In genomic region chrX:109638158-109638557, GRCh38 we compare ENCODE assay signal across 27 cellular contexts. TPM values are rescaled to one million over a fixed set of nuclear protein-coding genes. Genes with fewer than 3 reads are reported as not detected.
"Had no signal": no experiment of that assay in that cellular context is flagged by ENCODE, and none has a peak within 500 bp of the region (broad histone marks: within the 10 kb centered on the region; RNA-seq: fewer than 3 reads in every experiment).

No MANE protein-coding gene starts in this region.

- H3K27me3 Mint-ChIP-seq: effector memory CD8-positive, alpha-beta T cell; naive B cell had no signal

- ATAC-seq: effector memory CD8-positive, alpha-beta T cell; heart right ventricle; left cardiac atrium; left lung; mucosa of descending colon; sciatic nerve; stimulated activated effector memory CD8-positive, alpha-beta T cell treated with anti-CD3 and anti-CD28 coated beads, Interleukin-12 subunit alpha, Interleukin-12 subunit beta, amount 100 ng/mL, for 72 hours had no signal

- DNase-seq: effector memory CD8-positive, alpha-beta T cell; erythroblast; esophagus squamous epithelium; foreskin melanocyte; glutamatergic neuron; heart right ventricle; hippocampal formation; left cardiac atrium; left lung; mesenchymal stem cell; mucosa of descending colon; naive B cell; nephron progenitor cell; nucleus accumbens; stimulated activated CD4-positive, alpha-beta T cell treated with anti-CD3 and anti-CD28 coated beads, Interleukin-12 subunit alpha, Interleukin-12 subunit beta, amount 100 ng/mL, for 4 hours; stimulated activated CD4-positive, alpha-beta T cell treated with anti-CD3 and anti-CD28 coated beads, Interleukin-1b, Interleukin-23, amount 100 ng/mL, for 48 hours; stimulated activated CD4-positive, alpha-beta T cell treated with anti-CD3 and anti-CD28 coated beads, Interleukin-4, amount 100 ng/mL, for 24 hours; stimulated activated naive CD4-positive, alpha-beta T cell treated with Interleukin-2 at 50 U/mL for 16 hours; stomach; thyroid gland; trophoblast cell had no signal

- H3K4me3 Mint-ChIP-seq: effector memory CD8-positive, alpha-beta T cell; mesothelial cell of epicardium; naive B cell; nephron progenitor cell; stimulated activated effector memory CD8-positive, alpha-beta T cell treated with anti-CD3 and anti-CD28 coated beads, Interleukin-12 subunit alpha, Interleukin-12 subunit beta, amount 100 ng/mL, for 72 hours had no signal

- H3K36me3 Mint-ChIP-seq: mesothelial cell of epicardium, naive B cell had no signal

- H3K9me3 Mint-ChIP-seq: effector memory CD8-positive, alpha-beta T cell; naive B cell; nephron progenitor cell; stimulated activated effector memory CD8-positive, alpha-beta T cell treated with anti-CD3 and anti-CD28 coated beads, Interleukin-12 subunit alpha, Interleukin-12 subunit beta, amount 100 ng/mL, for 72 hours had no signal

- H3K27ac Mint-ChIP-seq: effector memory CD8-positive, alpha-beta T cell; mesothelial cell of epicardium; stimulated activated effector memory CD8-positive, alpha-beta T cell treated with anti-CD3 and anti-CD28 coated beads, Interleukin-12 subunit alpha, Interleukin-12 subunit beta, amount 100 ng/mL, for 72 hours had no signal

- H3K4me1 Mint-ChIP-seq: mesothelial cell of epicardium; naive B cell; stimulated activated effector memory CD8-positive, alpha-beta T cell treated with anti-CD3 and anti-CD28 coated beads, Interleukin-12 subunit alpha, Interleukin-12 subunit beta, amount 100 ng/mL, for 72 hours had no signal

RNA-seq across cellular contexts. Expression of gene KCNE5, which starts 13.2 kb away (rescaled TPM):
- total RNA-seq: kidney epithelial cell, mucosa of descending colon, prostate gland, sciatic nerve, smooth muscle cell, thyroid gland had no signal
